8 cellular contexts compared by ENCODE assay signal in genomic region chr15:67967871-67968423, GRCh38.
DNase-seq lines count a peak whose midpoint lies in the region; ATAC-seq, FAIRE-seq and TF ChIP-seq lines count a peak whose summit lies in the region.

No MANE protein-coding gene starts in this region.

- H2AFZ ChIP-seq in H9 (ENCODE audit: low read length), result no peak overlapping the region

- no peaks in the 10 kb centered on the region for H3K79me1 ChIP-seq in H9 (ENCODE audit: insufficient read depth, low read depth, low read length, poor library complexity, severe bottlenecking)

- H3K14ac ChIP-seq in H9 (ENCODE audit: insufficient read depth, low read length), result peak overlapping the region; percentile 3; the same call in 1 of the 2 replicates

- H3K27ac Mint-ChIP-seq in H9, result peak overlapping the region in 2 of 3 experiments; percentile 19 to 97; a peak in 2 of 7 replicates

- peak overlapping the region; percentile 56 for H3K4me2 ChIP-seq in H9 (ENCODE audit: insufficient read depth, insufficient read length, low read length)

- peak overlapping the region; percentile 51 to 53 for H3K4me3 ChIP-seq in kidney (ENCODE audit: low read length in 2 of 2)
- peak overlapping the region in 6 of 8 donors; percentile 9 to 60 (median 26) for H3K4me3 ChIP-seq in spleen

- FAIRE-seq in kidney (lab: Jason Lieb, UNC), result no peak

- H2BK120ac ChIP-seq in H9 (ENCODE audit: low read depth, low read length, poor library complexity, severe bottlenecking), result no peak overlapping the region

- ATAC-seq in HG03196 (IDR thresholded peaks at IDR 0.05; ENCODE audit: unreplicated experiment), result no peak

- H2AK5ac ChIP-seq in H9 (ENCODE audit: insufficient read length, low read length), result no peak overlapping the region

- no peaks in the 10 kb centered on the region for H3K79me2 ChIP-seq in H9 (ENCODE audit: insufficient read depth, low read length)

- no peak overlapping the region for H3K18ac ChIP-seq in H9 (ENCODE audit: insufficient read length, low read depth, low read length)

- H2BK12ac ChIP-seq in H9 (ENCODE audit: insufficient read length, low read depth, low read length), result no peak overlapping the region

- H3K36me3 Mint-ChIP-seq in H9 (ENCODE audit: insufficient read depth in 1 of 3, low read depth in 3 of 3), result no peaks in the 10 kb centered on the region; a peak in 1 of 7 replicates

- no peak overlapping the region for H3K56ac ChIP-seq in H9 (ENCODE audit: insufficient read length, low read depth, low read length)

- H4K5ac ChIP-seq in H9 (ENCODE audit: insufficient read length, low read depth, low read length), result no peak overlapping the region

- DNase-seq in CMK (ENCODE audit: low read depth) (peak; percentile 20), H9 (peak; percentile 82), NCI-H82 (lab: John Stamatoyannopoulos, UW) (peak; percentile 99), cerebellar cortex (ENCODE audit: low spot score) (peak; percentile 82), kidney (peak; percentile 89), spleen (peak; percentile 87), NCI-H2196 (lab: John Stamatoyannopoulos, UW; ENCODE audit: unreplicated experiment) (no peak)

- H3K4me1 ChIP-seq in H9 (ENCODE audit: insufficient read depth, low read length) (peaks cover 4% of the 10 kb centered on the region; the same call in 1 of the 2 replicates), kidney (ENCODE audit: control insufficient read depth in 1 of 2, insufficient read depth in 1 of 2, low read depth in 1 of 2, low read length in 2 of 2) (peaks cover 0 to 3% of the 10 kb centered on the region in 2 donors), spleen (peaks cover 0 to 16% (median 13%) of the 10 kb centered on the region in 6 donors)

- H3K9me3 Mint-ChIP-seq in H9, result no peaks in the 10 kb centered on the region

- H3K23me2 ChIP-seq in H9 (ENCODE audit: insufficient read length, low read depth, low read length, poor library complexity, severe bottlenecking), result peaks cover 6% of the 10 kb centered on the region

- H3K27me3 Mint-ChIP-seq in H9 (ENCODE audit: low read depth), result peaks cover 9% of the 10 kb centered on the region

- no peak for TF ChIP-seq POLR2A in spleen (IDR thresholded peaks at IDR 0.05)

- no peak overlapping the region for H2BK15ac ChIP-seq in H9 (ENCODE audit: low read depth, low read length)

- H3K4me3 Mint-ChIP-seq in H9, result peak overlapping the region; percentile 76 to 81

- no peaks in the 10 kb centered on the region; the same call in 1 of the 2 replicates for H3K27me3 ChIP-seq in H9 (ENCODE audit: insufficient read depth, low read length)
- H3K27me3 ChIP-seq in spleen (replicated peaks in 1 of 7), result peaks cover 0 to 18% (median 0%) of the 10 kb centered on the region in 7 donors

- no peak for TF ChIP-seq CTCF in H9 (conservative IDR thresholded peaks at IDR 0.05)
- no peak for TF ChIP-seq CTCF in kidney (IDR thresholded peaks at IDR 0.05; ENCODE audit: borderline replicate concordance, extremely low read depth, insufficient read depth)
- no peak for TF ChIP-seq CTCF in spleen (IDR thresholded peaks at IDR 0.05 in 8 of 11, conservative IDR thresholded peaks at IDR 0.05 in 3 of 11)

- H3K36me3 ChIP-seq in kidney (ENCODE audit: control insufficient read depth in 1 of 2, insufficient read depth in 2 of 2, low read length in 2 of 2), result no peaks in the 10 kb centered on the region
- H3K36me3 ChIP-seq in spleen, result no peaks in the 10 kb centered on the region

- no peak overlapping the region for H4K91ac ChIP-seq in H9 (ENCODE audit: insufficient read length, low read depth, low read length)

- no CpG with 5 or more reads among the region's 30 CpGs for WGBS in H9 (ENCODE audit: extremely low coverage, insufficient read length, low lambda C conversion rate)
- 16 to 25% (median 18%) methylated on average over 26 to 30 of the region's 30 CpGs for WGBS in spleen, 5 donors

- no peak overlapping the region for H3K4ac ChIP-seq in H9 (ENCODE audit: low read depth, low read length)

- H3K4me1 Mint-ChIP-seq in H9, result peaks cover 21 to 26% of the 10 kb centered on the region in 2 experiments

- no peak overlapping the region for H2BK20ac ChIP-seq in H9 (ENCODE audit: low read depth, low read length, poor library complexity, severe bottlenecking)

- H3K9ac ChIP-seq in H9 (ENCODE audit: extremely low read depth, insufficient read length, low read length), result no peak overlapping the region
- H3K9ac ChIP-seq in kidney (ENCODE audit: low read length in 2 of 2), result no peak overlapping the region

- H3K9me3 ChIP-seq in H9 (ENCODE audit: control insufficient read depth, low read depth, low read length) (no peaks in the 10 kb centered on the region), kidney (ENCODE audit: control insufficient read depth in 1 of 2, low read length in 2 of 2) (no peaks in the 10 kb centered on the region), spleen (no peaks in the 10 kb centered on the region)

- H4K8ac ChIP-seq in H9 (replicated peaks; ENCODE audit: insufficient read length, low read depth, low read length), result no peak overlapping the region

- H3K23ac ChIP-seq in H9 (ENCODE audit: insufficient read length, low read depth, low read length), result no peak overlapping the region

- no peak overlapping the region for H2BK5ac ChIP-seq in H9 (ENCODE audit: insufficient read length, low read length)

- H3K27ac ChIP-seq in H9 (ENCODE audit: insufficient read length, low read depth, low read length), result no peak overlapping the region
- no peak overlapping the region for H3K27ac ChIP-seq in kidney (ENCODE audit: low read depth in 2 of 2, low read length in 2 of 2)
- no peak overlapping the region for H3K27ac ChIP-seq in spleen

- H3T11ph ChIP-seq in H9 (ENCODE audit: low read length), result no peak overlapping the region

- H4K20me1 ChIP-seq in H9 (ENCODE audit: control insufficient read depth, insufficient read depth, insufficient read length), result no peaks in the 10 kb centered on the region

- intact Hi-C loops in kidney (cut with DNase I), result no loop called here
- intact Hi-C loops in spleen (cut with DNase I; ENCODE audit: low total_unique reads), result no loop called here
